Comparison of ENCODE assay signal across 1 cellular context in the genomic region with DNA sequence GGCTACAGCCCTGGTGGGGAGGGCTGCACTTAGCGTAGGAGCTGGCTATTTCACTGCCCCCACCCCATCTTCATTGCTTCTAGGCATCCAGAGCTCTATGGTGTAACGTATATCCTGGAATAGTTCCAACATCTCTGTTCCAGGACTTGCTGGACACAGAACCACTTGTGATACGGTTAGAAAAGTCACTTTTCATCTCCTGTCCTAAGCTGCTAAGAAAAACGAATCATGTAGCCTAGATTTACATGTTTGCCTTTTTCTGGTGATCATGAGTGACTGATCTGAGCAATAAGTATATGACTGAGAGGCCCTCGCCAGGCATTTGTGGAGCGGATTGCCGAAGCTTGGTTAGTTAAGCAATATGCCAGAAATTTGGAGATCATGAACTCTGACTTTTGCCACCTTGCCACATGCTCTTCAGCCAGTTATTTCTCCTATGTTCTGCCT.
TF ChIP-seq lines count a peak whose summit lies in the region.

No MANE protein-coding gene starts in this region.

TF ChIP-seq in IMR-90, 13 proteins besides CTCF, POLR2A, EP300 and RAD21:
- TF ChIP-seq FOS (IDR thresholded peaks at IDR 0.05; ENCODE audit: low read depth, low read length) (no peak), SMC3 (IDR thresholded peaks at IDR 0.05; ENCODE audit: low read depth, low read length) (no peak), BHLHE40 (IDR thresholded peaks at IDR 0.05; ENCODE audit: low read depth, low read length) (no peak), MAZ (IDR thresholded peaks at IDR 0.05; ENCODE audit: borderline replicate concordance, low read depth, low read length) (no peak), USF2 (IDR thresholded peaks at IDR 0.05; ENCODE audit: low read depth, low read length) (no peak)
- TF ChIP-seq, protein P1, sequence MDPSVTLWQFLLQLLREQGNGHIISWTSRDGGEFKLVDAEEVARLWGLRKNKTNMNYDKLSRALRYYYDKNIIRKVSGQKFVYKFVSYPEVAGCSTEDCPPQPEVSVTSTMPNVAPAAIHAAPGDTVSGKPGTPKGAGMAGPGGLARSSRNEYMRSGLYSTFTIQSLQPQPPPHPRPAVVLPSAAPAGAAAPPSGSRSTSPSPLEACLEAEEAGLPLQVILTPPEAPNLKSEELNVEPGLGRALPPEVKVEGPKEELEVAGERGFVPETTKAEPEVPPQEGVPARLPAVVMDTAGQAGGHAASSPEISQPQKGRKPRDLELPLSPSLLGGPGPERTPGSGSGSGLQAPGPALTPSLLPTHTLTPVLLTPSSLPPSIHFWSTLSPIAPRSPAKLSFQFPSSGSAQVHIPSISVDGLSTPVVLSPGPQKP (IDR thresholded peaks at IDR 0.05; ENCODE audit: borderline replicate concordance, low read depth, low read length): no peak
